In the genomic region with DNA sequence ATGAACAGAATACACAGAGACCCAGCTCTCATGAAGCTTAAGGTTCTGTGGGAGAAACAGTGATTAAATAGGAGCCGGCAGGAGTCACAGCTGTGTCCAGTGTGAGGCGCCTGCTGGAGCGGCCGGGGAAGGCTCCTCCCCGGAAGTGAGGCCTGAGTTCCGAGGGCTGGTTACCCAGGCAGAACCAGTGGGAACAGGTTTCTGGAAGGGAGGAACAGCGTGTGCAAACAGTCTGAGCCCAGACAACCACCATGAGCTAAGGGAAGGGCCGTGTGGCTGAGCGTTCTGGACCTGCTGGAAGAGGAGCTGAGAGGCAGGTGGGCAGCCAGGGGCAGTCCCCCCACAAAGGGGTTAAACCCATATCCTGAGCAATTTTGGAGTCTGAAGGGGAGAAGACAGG, we compare ENCODE assay signal across 14 cellular contexts. TPM values are rescaled to one million over a fixed set of nuclear protein-coding genes. Genes with fewer than 3 reads are reported as not detected.
"Had no signal": no experiment of that assay in that cellular context is flagged by ENCODE, and none has a peak within 500 bp of the region (broad histone marks: within the 10 kb centered on the region; RNA-seq: fewer than 3 reads in every experiment).

No MANE protein-coding gene starts in this region.

- H3K36me3 ChIP-seq: tibial nerve had no signal

- H3K4me3 ChIP-seq: tibial nerve had no signal

- H3K9me3 ChIP-seq: tibial nerve had no signal

- ATAC-seq: activated CD4-positive, alpha-beta T cell treated with anti-CD3 and anti-CD28 coated beads for 36 hours; effector memory CD8-positive, alpha-beta T cell; natural killer cell; stimulated activated naive CD8-positive, alpha-beta T cell treated with anti-CD3 and anti-CD28 coated beads, Interleukin-15, Interleukin-2, amounts not matched to agents 100 U/mL and 50 U/mL, for 24 hours had no signal

- DNase-seq: activated CD4-positive, alpha-beta memory T cell treated with anti-CD3 and anti-CD28 coated beads for 36 hours; activated CD4-positive, alpha-beta T cell treated with anti-CD3 and anti-CD28 coated beads for 36 hours; activated gamma-delta T cell treated with Interleukin-2 at 50 U/mL for 16 hours; activated naive CD8-positive, alpha-beta T cell treated with anti-CD3 and anti-CD28 coated beads for 36 hours; activated T-cell treated with anti-CD3 and anti-CD28 coated beads for 4 hours; amygdala; effector memory CD8-positive, alpha-beta T cell; hypothalamus; natural killer cell; retina; stimulated activated CD4-positive, alpha-beta T cell treated with anti-CD3 and anti-CD28 coated beads, Interleukin-12 subunit alpha, Interleukin-12 subunit beta, amount 100 ng/mL, for 4 hours; stimulated activated CD4-positive, alpha-beta T cell treated with anti-CD3 and anti-CD28 coated beads, Interleukin-1b, Interleukin-23, amount 100 ng/mL, for 48 hours; stimulated activated naive CD8-positive, alpha-beta T cell treated with anti-CD3 and anti-CD28 coated beads, Interleukin-15, Interleukin-2, amounts not matched to agents 100 U/mL and 50 U/mL, for 24 hours had no signal

- H3K27ac ChIP-seq: tibial nerve had no signal

- H3K4me1 ChIP-seq: tibial nerve had no signal

- H3K27me3 ChIP-seq: tibial nerve had no signal

RNA-seq across cellular contexts. Expression of a gene that starts 26.0 kb away (rescaled TPM):
- total RNA-seq: natural killer cell had no signal
